ENCODE assay signal across 8 cellular contexts in genomic region chr1:37477198-37477931, GRCh38. TPM values are rescaled to one million over a fixed set of nuclear protein-coding genes. Genes with fewer than 3 reads are reported as not detected.
A peak's percentile ranks its signal among the peaks of the same experiment; 100 is the strongest.
DNase-seq lines count a peak whose midpoint lies in the region; ATAC-seq, FAIRE-seq and TF ChIP-seq lines count a peak whose summit lies in the region.

No MANE protein-coding gene starts in this region.

- peaks cover 45% of the 10 kb centered on the region for H4K20me1 ChIP-seq in OCI-LY3 (ENCODE audit: insufficient read depth, low read length)

- H3K27me3 ChIP-seq in OCI-LY3 (ENCODE audit: low read depth, low read length) = peaks cover 5% of the 10 kb centered on the region
- H3K27me3 ChIP-seq in gastroesophageal sphincter = no peaks in the 10 kb centered on the region

- H3K4me2 ChIP-seq in OCI-LY3 (ENCODE audit: low read length) = peak overlapping the region; percentile 99

- no peaks in the 10 kb centered on the region for H3K9me3 ChIP-seq in OCI-LY3 (ENCODE audit: insufficient read depth, low read length)
- H3K9me3 ChIP-seq in gastroesophageal sphincter = no peaks in the 10 kb centered on the region

- no peak overlapping the region for H2AFZ ChIP-seq in OCI-LY3 (ENCODE audit: low read depth, low read length)

- no peak for TF ChIP-seq EP300 in gastroesophageal sphincter (IDR thresholded peaks at IDR 0.05)

- no peak for TF ChIP-seq CTCF in OCI-LY3 (IDR thresholded peaks at IDR 0.05; ENCODE audit: low read depth, low read length)
- TF ChIP-seq CTCF in gastroesophageal sphincter (IDR thresholded peaks at IDR 0.05) = no peak

- H3K4me3 ChIP-seq in OCI-LY3 (ENCODE audit: low read length) (peak overlapping the region; percentile 94), gastroesophageal sphincter (peak overlapping the region; percentile 65 to 80)

- H3K4me1 ChIP-seq in OCI-LY3 (ENCODE audit: low read length) (peaks cover 34% of the 10 kb centered on the region), gastroesophageal sphincter (peaks cover 0 to 83% (median 58%) of the 10 kb centered on the region in 3 donors)

- FAIRE-seq in GM12891 (lab: Jason Lieb, UNC) = peak; percentile 80

- DNase-seq in GM12891 (ENCODE audit: insufficient read length, low spot score) = peak; percentile 63
- peak; percentile 54 to 80 for DNase-seq in activated T-helper 1 cell treated with anti-CD3 and anti-CD28 coated beads, Interleukin-2, amount 50 U/mL, for 16 hours (ENCODE audit: low read depth in 1 of 2, low spot score in 1 of 2)
- peak; percentile 30 for DNase-seq in pulmonary artery endothelial cell (ENCODE audit: low read depth, low spot score)
- no peak for DNase-seq in SKM-1 treated with dmso at 0.1 percent for 144 hours (lab: John Stamatoyannopoulos, UW; ENCODE audit: unreplicated experiment)
- no peak for DNase-seq in OCI-M2 (lab: John Stamatoyannopoulos, UW; ENCODE audit: unreplicated experiment)

- peak; percentile 37 for ATAC-seq in HG02571 (IDR thresholded peaks at IDR 0.05; ENCODE audit: unreplicated experiment)
- ATAC-seq in gastroesophageal sphincter = no peak

- peaks cover 77% of the 10 kb centered on the region for H3K79me2 ChIP-seq in OCI-LY3 (ENCODE audit: low read length)

- H3K36me3 ChIP-seq in OCI-LY3 (replicated peaks; ENCODE audit: low read depth, low read length) (peaks cover 68% of the 10 kb centered on the region), gastroesophageal sphincter (peaks cover 0 to 46% of the 10 kb centered on the region in 2 donors)

- peak overlapping the region; percentile 97 for H3K9ac ChIP-seq in OCI-LY3 (ENCODE audit: low read length)

- TF ChIP-seq POLR2A in GM12891 (IDR thresholded peaks at IDR 0.05; ENCODE audit: low read depth, low read length) = peak; percentile 60
- no peak for TF ChIP-seq POLR2A in gastroesophageal sphincter (IDR thresholded peaks at IDR 0.05)

- WGBS in gastroesophageal sphincter (ENCODE audit: low coverage in 1 of 2), 2 donors = 0 to 20% methylated on average over 1 of the region's 10 CpGs

- peak overlapping the region; percentile 98 for H3K27ac ChIP-seq in OCI-LY3 (ENCODE audit: low read length)
- peak overlapping the region; percentile 88 to 96 (median 94) for H3K27ac ChIP-seq in gastroesophageal sphincter

TF ChIP-seq in GM12891, 5 proteins besides CTCF, POLR2A, EP300 and RAD21:
- TF ChIP-seq POU2F2 (IDR thresholded peaks at IDR 0.05; ENCODE audit: low read depth, low read length) (peak; percentile 99), TAF1 (IDR thresholded peaks at IDR 0.05; ENCODE audit: low read depth, low read length) (peak; percentile 42; the same call in 1 of the 2 replicates), PAX5 (IDR thresholded peaks at IDR 0.05; ENCODE audit: insufficient read depth, low read length, severe bottlenecking) (no peak), SPI1 (IDR thresholded peaks at IDR 0.05; ENCODE audit: low read depth, low read length) (peak; percentile 38; the same call in 1 of the 2 replicates), POLR2AphosphoS5 (IDR thresholded peaks at IDR 0.05; ENCODE audit: low read depth, low read length) (peak; percentile 32; the same call in 1 of the 2 replicates)
TF ChIP-seq in GM12891: peak in this region for 4.

RNA-seq across cellular contexts. Expression of gene ZC3H12A, which starts 3.0 kb away (rescaled TPM):
- 16.7 TPM for polyA plus RNA-seq in GM12891 (2012; ENCODE audit: low read depth, missing spikeins)
- 10 to 100 TPM in 2 of 4 donors, 1 to 10 TPM in 2; 7.3 to 14.4 (median 10.6) TPM for total RNA-seq in gastroesophageal sphincter
- 5.7 and 6.3 TPM in 2 replicates for total RNA-seq in pulmonary artery endothelial cell

RNA-seq across cellular contexts. Expression of gene MEAF6, which starts 37.2 kb away (rescaled TPM):
- polyA plus RNA-seq in GM12891 (2012; ENCODE audit: low read depth, missing spikeins) = 36.4 TPM
- 100 to 1,000 TPM in 2 of 4 donors, 10 to 100 TPM in 2; 89.7 to 129 (median 100) TPM for total RNA-seq in gastroesophageal sphincter
- 41.0 and 54.5 TPM in 2 replicates for total RNA-seq in pulmonary artery endothelial cell

Comparison
In these comparisons a context has a peak if more than half of its experiments do, and no peak if none do; other contexts are left out.
1. DNase-seq: peak in GM12891 (single experiment), activated T-helper 1 cell treated with anti-CD3 and anti-CD28 coated beads, Interleukin-2, amount 50 U/mL, for 16 hours (2 of 2) and pulmonary artery endothelial cell (single experiment); none in SKM-1 treated with dmso at 0.1 percent for 144 hours (single experiment) and OCI-M2 (single experiment).